ENCODE assay signal across 23 cellular contexts in the genomic region with DNA sequence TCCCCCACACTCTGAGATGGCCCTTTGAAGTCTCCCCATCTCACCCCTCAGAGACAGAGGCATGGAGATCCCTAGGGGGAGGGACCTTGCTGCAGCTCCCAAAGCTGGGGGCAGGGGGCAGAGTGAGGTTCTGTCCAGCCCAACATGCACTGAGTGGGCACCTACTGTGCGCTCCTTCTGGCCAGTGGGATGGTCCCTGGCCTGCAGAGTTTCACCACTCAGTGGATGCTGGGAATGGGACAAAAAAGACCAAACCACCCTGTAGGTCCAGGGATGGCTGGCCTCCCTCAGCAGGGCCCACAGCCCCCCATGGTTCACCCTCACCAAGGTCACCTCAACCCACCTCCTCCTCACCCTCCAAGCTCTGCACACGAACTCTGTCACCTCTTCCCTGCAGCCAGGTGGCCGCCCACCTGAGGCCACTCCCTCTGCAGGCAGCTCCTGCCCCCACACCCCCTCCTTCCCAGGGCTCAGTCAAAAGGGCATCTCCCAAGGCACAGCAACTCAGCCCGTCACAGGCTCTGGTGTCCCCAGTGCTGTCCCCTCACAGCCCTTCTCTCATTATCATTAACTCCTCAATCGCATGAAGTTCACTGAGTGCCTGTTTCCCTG. TPM values are rescaled to one million over a fixed set of nuclear protein-coding genes. Genes with fewer than 3 reads are reported as not detected.
"Had no signal": no experiment of that assay in that cellular context is flagged by ENCODE, and none has a peak within 500 bp of the region (broad histone marks: within the 10 kb centered on the region; RNA-seq: fewer than 3 reads in every experiment).

No MANE protein-coding gene starts in this region.

- H3K27ac ChIP-seq: esophagus squamous epithelium, gastroesophageal sphincter, neural progenitor cell, psoas muscle, thoracic aorta, transverse colon had no signal

- H2AFZ ChIP-seq: neural progenitor cell had no signal

- H3K4me1 ChIP-seq: esophagus squamous epithelium, gastroesophageal sphincter, neural progenitor cell, psoas muscle, transverse colon had no signal

- H3K9ac ChIP-seq: neural progenitor cell had no signal

- H3K36me3 ChIP-seq: esophagus squamous epithelium, gastroesophageal sphincter, neural progenitor cell, thoracic aorta, transverse colon had no signal

- H3K27ac Mint-ChIP-seq: immature natural killer cell; natural killer cell treated with Interleukin-12 subunit alpha and Interleukin-12 subunit beta and Interleukin-15 and Interleukin-18, amount 100 ng/mL, for 72 hours; neural progenitor cell; stimulated activated naive B cell treated with anti-CD40 and anti-IgM and Interleukin-4, amounts not matched to agents 10 μg/mL and 1 μg/mL and 100 μg/mL, for 72 hours had no signal

- H3K4me2 ChIP-seq: neural progenitor cell had no signal

- ATAC-seq: gastroesophageal sphincter; left ventricle myocardium superior; psoas muscle; sciatic nerve; stimulated activated naive B cell treated with anti-CD40 and anti-IgM and Interleukin-4, amounts not matched to agents 10 μg/mL and 1 μg/mL and 100 μg/mL, for 72 hours; stimulated activated naive CD8-positive, alpha-beta T cell treated with anti-CD3 and anti-CD28 coated beads, Interleukin-15, amount 100 ng/mL, for 72 hours had no signal

- H3K36me3 Mint-ChIP-seq: natural killer cell treated with Interleukin-12 subunit alpha and Interleukin-12 subunit beta and Interleukin-15 and Interleukin-18, amount 100 ng/mL, for 72 hours; neural progenitor cell had no signal

- H3K4me3 Mint-ChIP-seq: immature natural killer cell; natural killer cell treated with Interleukin-12 subunit alpha and Interleukin-12 subunit beta and Interleukin-15 and Interleukin-18, amount 100 ng/mL, for 72 hours; neural progenitor cell; stimulated activated naive B cell treated with anti-CD40 and anti-IgM and Interleukin-4, amounts not matched to agents 10 μg/mL and 1 μg/mL and 100 μg/mL, for 72 hours; stimulated activated naive CD8-positive, alpha-beta T cell treated with anti-CD3 and anti-CD28 coated beads, Interleukin-15, amount 100 ng/mL, for 72 hours had no signal

- H3K9me3 Mint-ChIP-seq: immature natural killer cell; natural killer cell treated with Interleukin-12 subunit alpha and Interleukin-12 subunit beta and Interleukin-15 and Interleukin-18, amount 100 ng/mL, for 72 hours; stimulated activated naive B cell treated with anti-CD40 and anti-IgM and Interleukin-4, amounts not matched to agents 10 μg/mL and 1 μg/mL and 100 μg/mL, for 72 hours; stimulated activated naive CD8-positive, alpha-beta T cell treated with anti-CD3 and anti-CD28 coated beads, Interleukin-15, amount 100 ng/mL, for 72 hours had no signal

- DNase-seq: esophagus squamous epithelium; foreskin fibroblast; glutamatergic neuron; immature natural killer cell; left ventricle myocardium superior; mesenchymal stem cell; midbrain; psoas muscle; retina; stimulated activated CD4-positive, alpha-beta T cell treated with anti-CD3 and anti-CD28 coated beads, Interleukin-2, amount 100 ng/mL, for 24 hours; stimulated activated CD4-positive, alpha-beta T cell treated with anti-CD3 and anti-CD28 coated beads, Interleukin-4, amount 100 ng/mL, for 4 hours; stimulated activated naive B cell treated with anti-CD40 and anti-IgM and Interleukin-4, amounts not matched to agents 10 μg/mL and 1 μg/mL and 100 μg/mL, for 72 hours; stimulated activated naive CD8-positive, alpha-beta T cell treated with anti-CD3 and anti-CD28 coated beads, Interleukin-15, amount 100 ng/mL, for 72 hours; substantia nigra; transverse colon had no signal

- H3K4me1 Mint-ChIP-seq: neural progenitor cell had no signal

- H3K27me3 ChIP-seq: neural progenitor cell had no signal

- H3K4me3 ChIP-seq: esophagus squamous epithelium, gastroesophageal sphincter, lung, neural progenitor cell, psoas muscle, thoracic aorta, transverse colon had no signal

- H3K9me3 ChIP-seq: esophagus squamous epithelium, psoas muscle, thoracic aorta, transverse colon had no signal

RNA-seq across cellular contexts. Expression of gene CEACAM21, which starts 16.1 kb away (rescaled TPM):
- total RNA-seq: epithelial cell of proximal tubule had no signal
- polyA plus RNA-seq: keratinocyte had no signal

RNA-seq across cellular contexts. Expression of gene CEACAM4, which starts 34.8 kb away (rescaled TPM):
- total RNA-seq: epithelial cell of proximal tubule; natural killer cell treated with Interleukin-12 subunit alpha and Interleukin-12 subunit beta and Interleukin-15 and Interleukin-18, amount 100 ng/mL, for 72 hours had no signal
- polyA plus RNA-seq: keratinocyte had no signal
